In the genomic region with DNA sequence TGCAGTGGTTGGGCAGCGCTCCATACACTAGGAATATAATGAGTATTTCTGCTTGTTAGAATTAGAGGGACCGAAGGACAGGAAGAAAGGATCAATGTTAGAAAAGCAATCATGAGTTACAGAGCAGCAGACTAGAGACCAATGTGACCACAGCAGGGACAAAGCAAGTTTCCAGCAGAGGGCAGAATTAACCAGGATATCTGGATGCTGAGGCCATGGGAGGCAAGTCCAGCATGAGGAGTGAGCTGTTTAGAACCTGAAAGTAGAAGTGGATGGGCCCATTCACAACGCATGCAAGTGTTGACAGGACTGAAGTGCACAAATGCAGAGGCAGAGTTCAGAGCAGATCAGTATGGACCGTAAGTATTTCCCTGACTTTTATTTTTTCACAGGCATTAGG, we compare ENCODE assay signal across 8 cellular contexts.
DNase-seq lines count a peak whose midpoint lies in the region; ATAC-seq and TF ChIP-seq lines count a peak whose summit lies in the region.

No MANE protein-coding gene starts in this region.

- no peaks in the 10 kb centered on the region for H3K9me3 Mint-ChIP-seq in CD8-positive, alpha-beta T cell

- no peak for ATAC-seq in CD8-positive, alpha-beta T cell

- CTCF ChIA-PET in CD8-positive, alpha-beta T cell (lab: Charles Lee) = interaction anchor here (1.8 kb wide), 1 partner anchor 12 kb away, joined by 4 read pairs; no protein-coding TSS in a partner anchor

- no peaks in the 10 kb centered on the region for H3K27me3 Mint-ChIP-seq in CD8-positive, alpha-beta T cell (ENCODE audit: low read depth)

- 74% methylated on average over 4 of the region's 4 CpGs for WGBS in prostate gland

- no peaks in the 10 kb centered on the region for H3K4me1 Mint-ChIP-seq in CD8-positive, alpha-beta T cell (ENCODE audit: low read depth)

- no peak for TF ChIP-seq POLR2A in prostate gland (IDR thresholded peaks at IDR 0.05)

- intact Hi-C loops in prostate gland (cut with DNase I) = no loop called here
- intact Hi-C loops in CD8-positive, alpha-beta T cell (cut with DNase I, micrococcal nuclease) = no loop called here

- no peaks in the 10 kb centered on the region for H3K4me1 ChIP-seq in prostate gland (replicated peaks)
- no peaks in the 10 kb centered on the region for H3K4me1 ChIP-seq in CD8-positive, alpha-beta T cell (ENCODE audit: insufficient read depth, low read length)

- no peak overlapping the region for H3K4me3 ChIP-seq in prostate gland
- H3K4me3 ChIP-seq in CD8-positive, alpha-beta T cell (ENCODE audit: low read depth, low read length) = no peak overlapping the region

- no peak overlapping the region for H3K27ac Mint-ChIP-seq in CD8-positive, alpha-beta T cell

- TF ChIP-seq CTCF in C4-2B (conservative IDR thresholded peaks at IDR 0.05) = peak; percentile 61
- TF ChIP-seq CTCF in prostate gland (IDR thresholded peaks at IDR 0.05) = peak in 1 of 4 experiments; percentile 8
- TF ChIP-seq CTCF in CD8-positive, alpha-beta T cell (IDR thresholded peaks at IDR 0.05) = no peak

- no peaks in the 10 kb centered on the region for H3K36me3 Mint-ChIP-seq in CD8-positive, alpha-beta T cell

- H3K27ac ChIP-seq in C4-2B = no peak overlapping the region
- H3K27ac ChIP-seq in prostate gland = no peak overlapping the region
- no peak overlapping the region for H3K27ac ChIP-seq in CD8-positive, alpha-beta T cell (ENCODE audit: low read depth, low read length)

- H3K36me3 ChIP-seq in prostate gland = no peaks in the 10 kb centered on the region
- no peaks in the 10 kb centered on the region for H3K36me3 ChIP-seq in CD8-positive, alpha-beta T cell (ENCODE audit: insufficient read depth, low read length)

- H3K27me3 ChIP-seq in prostate gland (replicated peaks; ENCODE audit: insufficient read depth) = no peaks in the 10 kb centered on the region
- H3K27me3 ChIP-seq in CD8-positive, alpha-beta T cell (ENCODE audit: insufficient read depth, low read length) = no peaks in the 10 kb centered on the region

- H3K9me3 ChIP-seq in prostate gland = no peaks in the 10 kb centered on the region
- no peaks in the 10 kb centered on the region for H3K9me3 ChIP-seq in CD8-positive, alpha-beta T cell (ENCODE audit: low read length)

- POLR2A ChIA-PET in CD8-positive, alpha-beta T cell (lab: Charles Lee) = no interaction called here

- peak; percentile 22 for DNase-seq in HuH-7 (ENCODE audit: low spot score)
- peak; percentile 72 for DNase-seq in SK-N-DZ (ENCODE audit: low spot score)
- DNase-seq in iris pigment epithelial cell (ENCODE audit: low read depth) = peak; percentile 1
- DNase-seq in prostate gland (ENCODE audit: low spot score) = no peak
- no peak for DNase-seq in CD8-positive, alpha-beta T cell
- no peak for DNase-seq in cortex of kidney (lab: John Stamatoyannopoulos, UW)
- no peak for DNase-seq in NCI-H226

- no peak overlapping the region for H3K4me3 Mint-ChIP-seq in CD8-positive, alpha-beta T cell

Comparison
In these comparisons a context has a peak if more than half of its experiments do, and no peak if none do; other contexts are left out.
1. DNase-seq: peak in HuH-7 (single experiment), SK-N-DZ (single experiment) and iris pigment epithelial cell (single experiment); none in prostate gland (single experiment), CD8-positive, alpha-beta T cell (0 of 7), cortex of kidney (single experiment) and NCI-H226 (single experiment).